Comparison of ENCODE assay signal across 2 cellular contexts in genomic region chr14:103707329-103708263, GRCh38.
A peak's percentile ranks its signal among the peaks of the same experiment; 100 is the strongest.
TF ChIP-seq lines count a peak whose summit lies in the region.

No MANE protein-coding gene starts in this region.

TF ChIP-seq in IMR-90, 13 proteins besides CTCF, POLR2A, EP300 and RAD21:
- no peak for TF ChIP-seq BHLHE40 (IDR thresholded peaks at IDR 0.05; ENCODE audit: low read depth, low read length)
- no peak for TF ChIP-seq RFX5 (IDR thresholded peaks at IDR 0.05; ENCODE audit: low read depth, low read length)
- no peak for TF ChIP-seq FOS (IDR thresholded peaks at IDR 0.05; ENCODE audit: low read depth, low read length)
- no peak for TF ChIP-seq MAFK (IDR thresholded peaks at IDR 0.05; ENCODE audit: low read depth, low read length)
- no peak for TF ChIP-seq SMC3 (IDR thresholded peaks at IDR 0.05; ENCODE audit: low read depth, low read length)
- TF ChIP-seq CEBPB (IDR thresholded peaks at IDR 0.05; ENCODE audit: low read depth, low read length), result no peak
- TF ChIP-seq CHD1 (IDR thresholded peaks at IDR 0.05; ENCODE audit: low read depth, low read length), result no peak
- no peak for TF ChIP-seq MAZ (IDR thresholded peaks at IDR 0.05; ENCODE audit: borderline replicate concordance, low read depth, low read length)
- TF ChIP-seq MXI1 (IDR thresholded peaks at IDR 0.05; ENCODE audit: borderline replicate concordance, low read depth, low read length), result no peak
- TF ChIP-seq RCOR1 (IDR thresholded peaks at IDR 0.05; ENCODE audit: insufficient replicate concordance, low read length), result no peak
- no peak for TF ChIP-seq USF2 (IDR thresholded peaks at IDR 0.05; ENCODE audit: low read depth, low read length)
- no peak for TF ChIP-seq ELK1 (IDR thresholded peaks at IDR 0.05; ENCODE audit: borderline replicate concordance, low read depth, low read length)
- TF ChIP-seq NFE2L2 (IDR thresholded peaks at IDR 0.05; ENCODE audit: low read depth, low read length), result no peak

TF ChIP-seq in H1, 55 proteins besides CTCF, POLR2A, EP300 and RAD21:
- TF ChIP-seq ZNF274 (IDR thresholded peaks at IDR 0.05; ENCODE audit: borderline replicate concordance, extremely low read depth, low read length) (no peak), POLR2AphosphoS5 (IDR thresholded peaks at IDR 0.05; ENCODE audit: low read depth, low read length) (peak; percentile 14; the same call in 1 of the 2 replicates)
